ENCODE assay signal across 13 cellular contexts in the genomic region with DNA sequence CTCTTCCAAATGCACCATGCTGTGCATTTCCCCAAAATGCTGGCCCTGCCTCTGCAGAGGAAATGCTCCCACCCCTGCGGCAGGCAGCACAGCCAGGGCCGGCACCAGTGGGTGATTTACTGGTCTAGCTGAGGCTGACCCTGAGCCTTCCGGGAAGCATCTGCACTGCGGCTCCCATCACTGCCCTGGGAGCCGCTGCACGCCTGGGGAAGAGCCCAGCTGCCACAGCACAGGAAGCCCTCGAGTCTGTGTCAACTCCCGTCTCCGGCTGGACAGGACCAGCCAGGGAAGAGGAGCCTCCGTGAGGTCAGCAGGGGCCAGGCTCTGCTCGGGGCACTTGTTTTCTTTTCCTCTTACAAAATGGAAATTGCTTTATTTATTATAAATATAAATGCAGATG. TPM values are rescaled to one million over a fixed set of nuclear protein-coding genes. Genes with fewer than 3 reads are reported as not detected.
DNase-seq lines count a peak whose midpoint lies in the region; ATAC-seq and TF ChIP-seq lines count a peak whose summit lies in the region.
"Had no signal": no experiment of that assay in that cellular context is flagged by ENCODE, and none has a peak within 500 bp of the region (broad histone marks: within the 10 kb centered on the region; RNA-seq: fewer than 3 reads in every experiment).

No MANE protein-coding gene starts in this region.

- ATAC-seq in GM23338 (peak; percentile 18), GM19351 (IDR thresholded peaks at IDR 0.05; ENCODE audit: unreplicated experiment) (no peak)
- ATAC-seq in activated naive CD4-positive, alpha-beta T cell treated with anti-CD3 and anti-CD28 coated beads, Interleukin-2, amount 50 U/mL, for 72 hours: peak in 1 of 2 donors; percentile 11

- H2BK12ac ChIP-seq in mesenchymal stem cell (ENCODE audit: low read length in 2 of 2): no peak overlapping the region

- H3K36me3 Mint-ChIP-seq in GM23338 (ENCODE audit: low read depth) (peaks cover 8% of the 10 kb centered on the region; the same call in 2 of the 3 replicates), immature natural killer cell (peaks cover 0 to 7% (median 0%) of the 10 kb centered on the region in 3 donors)
- H3K36me3 Mint-ChIP-seq in activated naive CD4-positive, alpha-beta T cell treated with anti-CD3 and anti-CD28 coated beads, Interleukin-2, amount 50 U/mL, for 72 hours: peaks cover 15 to 16% of the 10 kb centered on the region in 2 donors

- H3K27ac Mint-ChIP-seq in GM23338: no peak overlapping the region
- H3K27ac Mint-ChIP-seq in activated naive CD4-positive, alpha-beta T cell treated with anti-CD3 and anti-CD28 coated beads, Interleukin-2, amount 50 U/mL, for 72 hours: peak overlapping the region; percentile 87 to 92
- no peak overlapping the region for H3K27ac Mint-ChIP-seq in immature natural killer cell

- no peak overlapping the region for H3K4ac ChIP-seq in mesenchymal stem cell (ENCODE audit: low read depth in 1 of 2, low read length in 2 of 2)

- no peak overlapping the region for H3K18ac ChIP-seq in mesenchymal stem cell (ENCODE audit: low read depth in 1 of 2, low read length in 2 of 2)

- H3K14ac ChIP-seq in mesenchymal stem cell (ENCODE audit: low read length in 2 of 2): no peak overlapping the region

- no peak overlapping the region for H2BK5ac ChIP-seq in mesenchymal stem cell (ENCODE audit: low read depth, low read length, poor library complexity, severe bottlenecking)

- H3K36me3 ChIP-seq in GM23338 (ENCODE audit: insufficient read depth) (no peaks in the 10 kb centered on the region), mesenchymal stem cell (ENCODE audit: control insufficient read depth in 1 of 2, insufficient read depth in 2 of 2, low read depth in 1 of 2, low read length in 2 of 2) (no peaks in the 10 kb centered on the region)

- H3K27me3 Mint-ChIP-seq in GM23338 (ENCODE audit: insufficient read depth, low read depth, poor library complexity): peaks cover 9% of the 10 kb centered on the region
- H3K27me3 Mint-ChIP-seq in immature natural killer cell (ENCODE audit: low read depth in 3 of 3): peaks cover 0 to 3% (median 2%) of the 10 kb centered on the region in 3 donors

- no peaks in the 10 kb centered on the region for H3F3A ChIP-seq in GM23338 (replicated peaks; ENCODE audit: low read depth)

- H3K79me2 ChIP-seq in GM23338 (replicated peaks; ENCODE audit: insufficient read depth): no peaks in the 10 kb centered on the region
- H3K79me2 ChIP-seq: hepatocyte had no signal

- H3K27ac ChIP-seq in GM23338 (ENCODE audit: low read depth): no peak overlapping the region
- no peak overlapping the region for H3K27ac ChIP-seq in mesenchymal stem cell (ENCODE audit: low read length, poor library complexity, severe bottlenecking)
- H3K27ac ChIP-seq: hepatocyte had no signal

- H4K91ac ChIP-seq in mesenchymal stem cell (ENCODE audit: low read length): no peak overlapping the region

- H3K9me3 Mint-ChIP-seq in GM23338 (peaks cover 8% of the 10 kb centered on the region), immature natural killer cell (peaks cover 0 to 4% (median 0%) of the 10 kb centered on the region in 6 donors)
- peaks cover 4 to 5% of the 10 kb centered on the region in 2 donors for H3K9me3 Mint-ChIP-seq in activated naive CD4-positive, alpha-beta T cell treated with anti-CD3 and anti-CD28 coated beads, Interleukin-2, amount 50 U/mL, for 72 hours

- WGBS in mesenchymal stem cell: under 1% methylated on average over 7 of the region's 11 CpGs

- H2BK120ac ChIP-seq in mesenchymal stem cell (ENCODE audit: low read depth, low read length): no peak overlapping the region

- H3K9me3 ChIP-seq in mesenchymal stem cell (ENCODE audit: control insufficient read depth, low read length): no peaks in the 10 kb centered on the region
- H3K9me3 ChIP-seq: body of pancreas had no signal

- H3K27me3 ChIP-seq in GM23338 (ENCODE audit: insufficient read depth) (no peaks in the 10 kb centered on the region), mesenchymal stem cell (ENCODE audit: control insufficient read depth in 1 of 2, insufficient read depth in 1 of 2, low read length in 2 of 2) (no peaks in the 10 kb centered on the region)
- H3K27me3 ChIP-seq: body of pancreas, hepatocyte had no signal

- H3K23ac ChIP-seq in mesenchymal stem cell (ENCODE audit: low read length in 2 of 2): no peak overlapping the region

- H3K79me1 ChIP-seq in mesenchymal stem cell (replicated peaks; ENCODE audit: low read length, poor library complexity, severe bottlenecking): no peaks in the 10 kb centered on the region

- H4K20me1 ChIP-seq in GM23338 (replicated peaks; ENCODE audit: insufficient read depth): no peaks in the 10 kb centered on the region

- H3K4me3 ChIP-seq in GM23338 (no peak overlapping the region), mesenchymal stem cell (ENCODE audit: insufficient read depth in 1 of 2, low read depth in 1 of 2, low read length in 2 of 2) (no peak overlapping the region)
- H3K4me3 ChIP-seq: body of pancreas, hepatocyte had no signal

- DNase-seq in A172 (ENCODE audit: low spot score) (peak; percentile 57), GM23338 (ENCODE audit: low spot score) (no peak), mesenchymal stem cell (peak; percentile 92), AML-193 (lab: John Stamatoyannopoulos, UW) (no peak), immature natural killer cell (no peak), occipital lobe (lab: John Stamatoyannopoulos, UW) (no peak)
- no peak for DNase-seq in activated naive CD4-positive, alpha-beta T cell treated with anti-CD3 and anti-CD28 coated beads, Interleukin-2, amount 50 U/mL, for 72 hours (ENCODE audit: low spot score in 2 of 2)
- DNase-seq: DND-41, NCI-H187, small intestine had no signal

- H3K4me2 ChIP-seq in GM23338 (no peak overlapping the region), mesenchymal stem cell (ENCODE audit: low read length, poor library complexity, severe bottlenecking) (no peak overlapping the region)
- H3K4me2 ChIP-seq: hepatocyte had no signal

- peaks cover 6% of the 10 kb centered on the region; the same call in 1 of the 2 replicates for H3K4me1 ChIP-seq in GM23338 (ENCODE audit: insufficient read depth)
- peaks cover 27% of the 10 kb centered on the region for H3K4me1 ChIP-seq in mesenchymal stem cell (ENCODE audit: control insufficient read depth, insufficient read depth, low read depth, low read length)

- no peak for TF ChIP-seq CTCF in GM23338 (conservative IDR thresholded peaks at IDR 0.05; ENCODE audit: low read depth in 2 of 2)

- H2AFZ ChIP-seq in GM23338 (no peak overlapping the region), mesenchymal stem cell (ENCODE audit: low read depth, low read length) (no peak overlapping the region)
- H2AFZ ChIP-seq: hepatocyte had no signal

- peaks cover 24% of the 10 kb centered on the region for H3K4me1 Mint-ChIP-seq in GM23338
- H3K4me1 Mint-ChIP-seq in immature natural killer cell: peaks cover 17 to 19% of the 10 kb centered on the region in 2 donors

- no peak overlapping the region for H4K8ac ChIP-seq in mesenchymal stem cell (ENCODE audit: low read length)

- no peak overlapping the region for H3K4me3 Mint-ChIP-seq in GM23338
- no peak overlapping the region for H3K4me3 Mint-ChIP-seq in immature natural killer cell

- no peak overlapping the region for H3K9ac ChIP-seq in mesenchymal stem cell (ENCODE audit: low read length)

- H2AK5ac ChIP-seq in mesenchymal stem cell (ENCODE audit: low read length, severe bottlenecking): no peak overlapping the region

- H3K9me2 ChIP-seq in GM23338 (ENCODE audit: insufficient read depth): no peaks in the 10 kb centered on the region

- H2BK15ac ChIP-seq in mesenchymal stem cell (ENCODE audit: low read depth, poor library complexity, severe bottlenecking): no peak overlapping the region

TF ChIP-seq in GM23338, 12 proteins besides CTCF, POLR2A, EP300 and RAD21 (continues in another document):
- TF ChIP-seq ZNF114 (CRISPR knock-in tag; IDR thresholded peaks at IDR 0.05) (no peak), JUNB (IDR thresholded peaks at IDR 0.05; ENCODE audit: unreplicated experiment) (no peak), POLR2AphosphoS5 (IDR thresholded peaks at IDR 0.05; ENCODE audit: low read depth) (no peak), EZH2 (IDR thresholded peaks at IDR 0.05; ENCODE audit: low read depth, unreplicated experiment) (no peak), NANOG (IDR thresholded peaks at IDR 0.05; ENCODE audit: borderline replicate concordance) (no peak), ZNF331 (CRISPR knock-in tag; IDR thresholded peaks at IDR 0.05; ENCODE audit: low read depth) (no peak), EZH2phosphoT487 (IDR thresholded peaks at IDR 0.05; ENCODE audit: unreplicated experiment) (no peak), STAT1 (IDR thresholded peaks at IDR 0.05; ENCODE audit: unreplicated experiment) (no peak), CREB1 (CRISPR knock-in tag; IDR thresholded peaks at IDR 0.05; ENCODE audit: low read depth) (no peak)

RNA-seq across cellular contexts. Expression of gene EEIG1, which starts 25.1 kb away (rescaled TPM):
- total RNA-seq in A172 (2014; rRNA removed; shearing (Covaris generic)): 21.4 and 23.6 TPM in 2 replicates
- total RNA-seq in GM23338 (2014; rRNA removed; shearing (Covaris generic)): 21.5 and 22.4 TPM in 2 replicates
- polyA plus RNA-seq in GM23338 (2016; fragmentation: Nextera tagmentation; extraction: Ambion mirVana): 11.2 and 11.5 TPM in 2 replicates
- total RNA-seq in activated naive CD4-positive, alpha-beta T cell treated with anti-CD3 and anti-CD28 coated beads, Interleukin-2, amount 50 U/mL, for 72 hours: 10 to 100 TPM; 63.1 to 96.5 TPM
- polyA plus RNA-seq in mesenchymal stem cell (2013, experiment 1 of 2): 44.3 TPM
- 42.9 TPM for polyA plus RNA-seq in mesenchymal stem cell (2013, experiment 2 of 2)
- 10 to 100 TPM in 2 of 3 donors, 1 to 10 TPM in 1; 7.6 to 19.6 (median 14.7) TPM for polyA plus RNA-seq in immature natural killer cell
- total RNA-seq in occipital lobe: 2.7 TPM

Comparison
In these comparisons a context has a peak if more than half of its experiments do, and no peak if none do; other contexts are left out.
1. DNase-seq: peak in A172 (single experiment) and mesenchymal stem cell (single experiment); none in GM23338 (single experiment), activated naive CD4-positive, alpha-beta T cell treated with anti-CD3 and anti-CD28 coated beads, Interleukin-2, amount 50 U/mL, for 72 hours (0 of 2), AML-193 (0 of 2), immature natural killer cell (0 of 3) and occipital lobe (single experiment).
2. H3K27ac Mint-ChIP-seq: peak in activated naive CD4-positive, alpha-beta T cell treated with anti-CD3 and anti-CD28 coated beads, Interleukin-2, amount 50 U/mL, for 72 hours (2 of 2); none in GM23338 (single experiment) and immature natural killer cell (0 of 6).